9 cellular contexts compared by ENCODE assay signal in genomic region chr5:161709239-161709638, GRCh38. TPM values are rescaled to one million over a fixed set of nuclear protein-coding genes. Genes with fewer than 3 reads are reported as not detected.
"Had no signal": no experiment of that assay in that cellular context is flagged by ENCODE, and none has a peak within 500 bp of the region (broad histone marks: within the 10 kb centered on the region; RNA-seq: fewer than 3 reads in every experiment).

No MANE protein-coding gene starts in this region.

- H3K9ac ChIP-seq: KMS-11 had no signal

- H3K4me3 ChIP-seq: K562 had no signal

- ATAC-seq: K562 had no signal

- DNase-seq: IMR-90, KBM-7, KG1 had no signal

- FAIRE-seq: HTR-8/SVneo, K562 had no signal

- H3K4me2 ChIP-seq: KMS-11 had no signal

- H3K27ac ChIP-seq: HL-60, KMS-11 had no signal

RNA-seq across cellular contexts. Expression of gene GABRA6, which starts 23.7 kb away (rescaled TPM):
- total RNA-seq: HT-29, IMR-90, K562 had no signal
- polyA plus RNA-seq: IgD-negative memory B cell, IMR-90, K562 had no signal
